In genomic region chr9:112175796-112176315, GRCh38 we compare ENCODE assay signal across 8 cellular contexts. TPM values are rescaled to one million over a fixed set of nuclear protein-coding genes. Genes with fewer than 3 reads are reported as not detected.
DNase-seq lines count a peak whose midpoint lies in the region; ATAC-seq and TF ChIP-seq lines count a peak whose summit lies in the region.

No MANE protein-coding gene starts in this region.

- intact Hi-C loops in transverse colon (cut with DNase I; ENCODE audit: low total_unique reads): no loop called here

- H3K4me1 Mint-ChIP-seq in activated naive CD4-positive, alpha-beta T cell treated with anti-CD3 and anti-CD28 coated beads, Interleukin-2, amount 50 U/mL, for 24 hours: peaks cover 68% of the 10 kb centered on the region

- no peaks in the 10 kb centered on the region for H3K9me3 Mint-ChIP-seq in activated naive CD4-positive, alpha-beta T cell treated with anti-CD3 and anti-CD28 coated beads, Interleukin-2, amount 50 U/mL, for 24 hours
- peaks cover 0 to 9% of the 10 kb centered on the region in 2 donors for H3K9me3 Mint-ChIP-seq in activated naive CD4-positive, alpha-beta T cell treated with anti-CD3 and anti-CD28 coated beads, Interleukin-2, amount 50 U/mL, for 72 hours

- no peaks in the 10 kb centered on the region for H3K27me3 ChIP-seq in transverse colon

- peaks cover 4% of the 10 kb centered on the region for H3K36me3 Mint-ChIP-seq in activated naive CD4-positive, alpha-beta T cell treated with anti-CD3 and anti-CD28 coated beads, Interleukin-2, amount 50 U/mL, for 24 hours
- peaks cover 0 to 16% of the 10 kb centered on the region in 2 donors for H3K36me3 Mint-ChIP-seq in activated naive CD4-positive, alpha-beta T cell treated with anti-CD3 and anti-CD28 coated beads, Interleukin-2, amount 50 U/mL, for 72 hours

- H3K27me3 Mint-ChIP-seq in activated naive CD4-positive, alpha-beta T cell treated with anti-CD3 and anti-CD28 coated beads, Interleukin-2, amount 50 U/mL, for 24 hours: no peaks in the 10 kb centered on the region

- peak overlapping the region; percentile 47 for H3K4me3 ChIP-seq in astrocyte of the spinal cord (ENCODE audit: low read depth, low read length)
- peak overlapping the region in 3 of 4 donors; percentile 59 to 74 (median 73) for H3K4me3 ChIP-seq in transverse colon

- no peak for TF ChIP-seq CTCF in astrocyte of the spinal cord (IDR thresholded peaks at IDR 0.05; ENCODE audit: low read depth, low read length)
- no peak for TF ChIP-seq CTCF in transverse colon (IDR thresholded peaks at IDR 0.05)

- H3K27ac ChIP-seq in transverse colon: peak overlapping the region; percentile 85 to 92 (median 90)

- WGBS in transverse colon (ENCODE audit: low coverage in 1 of 2), 2 donors: 30 to 60% methylated on average over 3 to 17 of the region's 17 CpGs

- H3K4me3 Mint-ChIP-seq in activated naive CD4-positive, alpha-beta T cell treated with anti-CD3 and anti-CD28 coated beads, Interleukin-2, amount 50 U/mL, for 24 hours: peak overlapping the region; percentile 75

- H3K9me3 ChIP-seq in transverse colon: no peaks in the 10 kb centered on the region

- H3K36me3 ChIP-seq in transverse colon: no peaks in the 10 kb centered on the region

- in situ Hi-C loops in astrocyte of the spinal cord (cut with HindIII; ENCODE audit: low sequenced_read_pairs) (no loop called here), transverse colon (cut with MboI; ENCODE audit: low pct_ligation_motif_present in 1 of 4, low pct_unique_long_range_greater_than_20kb in 1 of 4, low sequenced_read_pairs in 3 of 4) (no loop called here)

- DNase-seq in activated naive CD4-positive, alpha-beta T cell treated with anti-CD3 and anti-CD28 coated beads, Interleukin-2, amount 50 U/mL, for 72 hours (ENCODE audit: low spot score in 2 of 2): no peak
- DNase-seq in astrocyte of the spinal cord (ENCODE audit: low read depth, low spot score): no peak
- DNase-seq in left kidney (ENCODE audit: low read depth, low spot score): peak; percentile 27
- no peak for DNase-seq in transverse colon
- DNase-seq in GDM1 (lab: John Stamatoyannopoulos, UW): no peak

- H3K4me1 ChIP-seq in transverse colon: peaks cover 6 to 64% (median 29%) of the 10 kb centered on the region in 4 donors

- ATAC-seq in activated naive CD4-positive, alpha-beta T cell treated with anti-CD3 and anti-CD28 coated beads, Interleukin-2, amount 50 U/mL, for 72 hours: no peak
- ATAC-seq in HG02610 (IDR thresholded peaks at IDR 0.05; ENCODE audit: unreplicated experiment): no peak
- ATAC-seq in GM21619 (IDR thresholded peaks at IDR 0.05; ENCODE audit: unreplicated experiment): no peak

- TF ChIP-seq EP300 in transverse colon (IDR thresholded peaks at IDR 0.05; ENCODE audit: low read depth): no peak

- TF ChIP-seq POLR2A in transverse colon (IDR thresholded peaks at IDR 0.05): no peak

- H3K27ac Mint-ChIP-seq in activated naive CD4-positive, alpha-beta T cell treated with anti-CD3 and anti-CD28 coated beads, Interleukin-2, amount 50 U/mL, for 24 hours: no peak overlapping the region
- no peak overlapping the region for H3K27ac Mint-ChIP-seq in activated naive CD4-positive, alpha-beta T cell treated with anti-CD3 and anti-CD28 coated beads, Interleukin-2, amount 50 U/mL, for 72 hours

RNA-seq across cellular contexts. Expression of gene SUSD1, which starts 0.8 kb away (rescaled TPM):
- total RNA-seq in activated naive CD4-positive, alpha-beta T cell treated with anti-CD3 and anti-CD28 coated beads, Interleukin-2, amount 50 U/mL, for 72 hours: 1 to 10 TPM; 1.2 to 2.5 TPM
- 10 to 100 TPM; 22.7 to 83.0 (median 24.7) TPM for total RNA-seq in transverse colon

Comparison
In these comparisons a context has a peak if more than half of its experiments do, and no peak if none do; other contexts are left out.
1. RNA of gene SUSD1, which starts 0.8 kb away (total RNA-seq): 22.7 to 83.0 TPM in transverse colon; 1.2 to 2.5 TPM in activated naive CD4-positive, alpha-beta T cell treated with anti-CD3 and anti-CD28 coated beads, Interleukin-2, amount 50 U/mL, for 72 hours; every median in the first group is over 4 times any median in the second.